Comparison of ENCODE assay signal across 1 cellular context in the genomic region with DNA sequence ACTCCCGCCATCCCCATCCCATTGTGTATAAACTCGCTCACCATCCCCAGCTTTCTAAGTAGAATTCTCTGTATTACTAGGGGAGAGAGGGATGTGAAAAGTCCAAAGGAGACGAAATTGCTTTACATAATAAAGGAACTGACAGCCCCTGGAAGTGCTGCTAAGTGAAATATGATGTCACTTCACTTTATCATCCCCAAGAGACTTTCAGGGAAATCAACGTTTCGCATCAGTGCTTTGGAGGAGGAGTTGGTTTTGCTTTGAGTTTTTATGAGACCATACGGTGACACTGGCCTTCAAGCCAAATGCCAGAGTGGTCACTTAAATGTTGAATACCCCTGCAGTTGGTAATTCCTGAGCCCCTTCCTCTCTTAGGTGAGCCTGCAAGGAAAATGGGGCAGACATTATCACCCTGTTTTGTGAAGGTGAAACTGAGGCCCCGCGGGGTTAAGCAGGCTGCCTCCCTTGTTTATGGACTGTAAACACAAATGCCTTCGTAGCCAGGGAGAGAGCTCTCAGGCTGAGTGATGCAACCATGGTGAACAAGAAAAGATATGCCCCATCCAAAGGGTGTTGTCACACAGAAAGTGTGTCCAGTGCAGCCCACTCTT.
A peak's percentile ranks its signal among the peaks of the same experiment; 100 is the strongest.
TF ChIP-seq lines count a peak whose summit lies in the region.

No MANE protein-coding gene starts in this region.

TF ChIP-seq in GM12878, 131 proteins besides CTCF, POLR2A, EP300 and RAD21:
- TF ChIP-seq MEF2B (IDR thresholded peaks at IDR 0.05; ENCODE audit: partially characterized antibody, poor library complexity, severe bottlenecking) (peak; percentile 82), FOXM1 (IDR thresholded peaks at IDR 0.05; ENCODE audit: low read depth, low read length) (peak; percentile 48; the same call in 1 of the 2 replicates), CREB1 (IDR thresholded peaks at IDR 0.05; ENCODE audit: low read depth) (peak; percentile 66; the same call in 1 of the 2 replicates), CEBPB (IDR thresholded peaks at IDR 0.05; ENCODE audit: borderline replicate concordance in 1 of 2, low read depth in 2 of 2, low read length in 2 of 2) (no peak), ATF7 (IDR thresholded peaks at IDR 0.05; ENCODE audit: low read depth) (peak; percentile 85), IKZF2 (IDR thresholded peaks at IDR 0.05) (peak; percentile 31 to 37; a peak in 2 of 4 replicates), BRCA1 (IDR thresholded peaks at IDR 0.05; ENCODE audit: low read depth, low read length) (no peak), SREBF2 (IDR thresholded peaks at IDR 0.05; ENCODE audit: low read length) (no peak), SPI1 (IDR thresholded peaks at IDR 0.05; ENCODE audit: borderline replicate concordance, insufficient read depth, low read depth, low read length) (peak; percentile 11; the same call in 1 of the 2 replicates), JUNB (IDR thresholded peaks at IDR 0.05) (peak; percentile 69), RUNX3 (IDR thresholded peaks at IDR 0.05; ENCODE audit: low read length) (peak; percentile 41; the same call in 1 of the 2 replicates), ETV6 (conservative IDR thresholded peaks at IDR 0.05 in 1 of 2, IDR thresholded peaks at IDR 0.05 in 1 of 2; ENCODE audit: borderline replicate concordance in 1 of 2, low read depth in 1 of 2) (0 out of 4 replicates have a peak, but pooled peaks of 1 of the 2 experiments have one; percentile 30), EED (IDR thresholded peaks at IDR 0.05; ENCODE audit: low read depth) (peak; percentile 77; the same call in 1 of the 2 replicates), NFIC (IDR thresholded peaks at IDR 0.05; ENCODE audit: low read depth, low read length) (peak; percentile 60; the same call in 1 of the 2 replicates), CREM (IDR thresholded peaks at IDR 0.05; ENCODE audit: low read depth) (peak; percentile 43; the same call in 1 of the 2 replicates), IKZF1 (conservative IDR thresholded peaks at IDR 0.05) (peak; percentile 54), BCL11A (IDR thresholded peaks at IDR 0.05; ENCODE audit: low read depth, low read length) (peak; percentile 48; the same call in 1 of the 2 replicates), DPF2 (IDR thresholded peaks at IDR 0.05) (peak; percentile 58), PAX5 (IDR thresholded peaks at IDR 0.05; ENCODE audit: borderline replicate concordance, low read depth, low read length) (peak; percentile 72; the same call in 1 of the 2 replicates), KLF5 (IDR thresholded peaks at IDR 0.05; ENCODE audit: partially characterized antibody) (no peak)
- TF ChIP-seq, protein P1, sequence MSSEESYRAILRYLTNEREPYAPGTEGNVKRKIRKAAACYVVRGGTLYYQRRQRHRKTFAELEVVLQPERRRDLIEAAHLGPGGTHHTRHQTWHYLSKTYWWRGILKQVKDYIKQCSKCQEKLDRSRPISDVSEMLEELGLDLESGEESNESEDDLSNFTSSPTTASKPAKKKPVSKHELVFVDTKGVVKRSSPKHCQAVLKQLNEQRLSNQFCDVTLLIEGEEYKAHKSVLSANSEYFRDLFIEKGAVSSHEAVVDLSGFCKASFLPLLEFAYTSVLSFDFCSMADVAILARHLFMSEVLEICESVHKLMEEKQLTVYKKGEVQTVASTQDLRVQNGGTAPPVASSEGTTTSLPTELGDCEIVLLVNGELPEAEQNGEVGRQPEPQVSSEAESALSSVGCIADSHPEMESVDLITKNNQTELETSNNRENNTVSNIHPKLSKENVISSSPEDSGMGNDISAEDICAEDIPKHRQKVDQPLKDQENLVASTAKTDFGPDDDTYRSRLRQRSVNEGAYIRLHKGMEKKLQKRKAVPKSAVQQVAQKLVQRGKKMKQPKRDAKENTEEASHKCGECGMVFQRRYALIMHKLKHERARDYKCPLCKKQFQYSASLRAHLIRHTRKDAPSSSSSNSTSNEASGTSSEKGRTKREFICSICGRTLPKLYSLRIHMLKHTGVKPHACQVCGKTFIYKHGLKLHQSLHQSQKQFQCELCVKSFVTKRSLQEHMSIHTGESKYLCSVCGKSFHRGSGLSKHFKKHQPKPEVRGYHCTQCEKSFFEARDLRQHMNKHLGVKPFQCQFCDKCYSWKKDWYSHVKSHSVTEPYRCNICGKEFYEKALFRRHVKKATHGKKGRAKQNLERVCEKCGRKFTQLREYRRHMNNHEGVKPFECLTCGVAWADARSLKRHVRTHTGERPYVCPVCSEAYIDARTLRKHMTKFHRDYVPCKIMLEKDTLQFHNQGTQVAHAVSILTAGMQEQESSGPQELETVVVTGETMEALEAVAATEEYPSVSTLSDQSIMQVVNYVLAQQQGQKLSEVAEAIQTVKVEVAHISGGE (CRISPR knock-in tag; IDR thresholded peaks at IDR 0.05) = no peak
- TF ChIP-seq, protein P2, sequence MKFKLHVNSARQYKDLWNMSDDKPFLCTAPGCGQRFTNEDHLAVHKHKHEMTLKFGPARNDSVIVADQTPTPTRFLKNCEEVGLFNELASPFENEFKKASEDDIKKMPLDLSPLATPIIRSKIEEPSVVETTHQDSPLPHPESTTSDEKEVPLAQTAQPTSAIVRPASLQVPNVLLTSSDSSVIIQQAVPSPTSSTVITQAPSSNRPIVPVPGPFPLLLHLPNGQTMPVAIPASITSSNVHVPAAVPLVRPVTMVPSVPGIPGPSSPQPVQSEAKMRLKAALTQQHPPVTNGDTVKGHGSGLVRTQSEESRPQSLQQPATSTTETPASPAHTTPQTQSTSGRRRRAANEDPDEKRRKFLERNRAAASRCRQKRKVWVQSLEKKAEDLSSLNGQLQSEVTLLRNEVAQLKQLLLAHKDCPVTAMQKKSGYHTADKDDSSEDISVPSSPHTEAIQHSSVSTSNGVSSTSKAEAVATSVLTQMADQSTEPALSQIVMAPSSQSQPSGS (IDR thresholded peaks at IDR 0.05; ENCODE audit: low read length) = peak; percentile 43; the same call in 1 of the 2 replicates
- TF ChIP-seq, protein P3, sequence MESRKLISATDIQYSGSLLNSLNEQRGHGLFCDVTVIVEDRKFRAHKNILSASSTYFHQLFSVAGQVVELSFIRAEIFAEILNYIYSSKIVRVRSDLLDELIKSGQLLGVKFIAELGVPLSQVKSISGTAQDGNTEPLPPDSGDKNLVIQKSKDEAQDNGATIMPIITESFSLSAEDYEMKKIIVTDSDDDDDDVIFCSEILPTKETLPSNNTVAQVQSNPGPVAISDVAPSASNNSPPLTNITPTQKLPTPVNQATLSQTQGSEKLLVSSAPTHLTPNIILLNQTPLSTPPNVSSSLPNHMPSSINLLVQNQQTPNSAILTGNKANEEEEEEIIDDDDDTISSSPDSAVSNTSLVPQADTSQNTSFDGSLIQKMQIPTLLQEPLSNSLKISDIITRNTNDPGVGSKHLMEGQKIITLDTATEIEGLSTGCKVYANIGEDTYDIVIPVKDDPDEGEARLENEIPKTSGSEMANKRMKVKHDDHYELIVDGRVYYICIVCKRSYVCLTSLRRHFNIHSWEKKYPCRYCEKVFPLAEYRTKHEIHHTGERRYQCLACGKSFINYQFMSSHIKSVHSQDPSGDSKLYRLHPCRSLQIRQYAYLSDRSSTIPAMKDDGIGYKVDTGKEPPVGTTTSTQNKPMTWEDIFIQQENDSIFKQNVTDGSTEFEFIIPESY (IDR thresholded peaks at IDR 0.05) = no peak
TF ChIP-seq in GM12878: peak in this region for 17.
